ENCODE assay signal across 15 cellular contexts in the genomic region with DNA sequence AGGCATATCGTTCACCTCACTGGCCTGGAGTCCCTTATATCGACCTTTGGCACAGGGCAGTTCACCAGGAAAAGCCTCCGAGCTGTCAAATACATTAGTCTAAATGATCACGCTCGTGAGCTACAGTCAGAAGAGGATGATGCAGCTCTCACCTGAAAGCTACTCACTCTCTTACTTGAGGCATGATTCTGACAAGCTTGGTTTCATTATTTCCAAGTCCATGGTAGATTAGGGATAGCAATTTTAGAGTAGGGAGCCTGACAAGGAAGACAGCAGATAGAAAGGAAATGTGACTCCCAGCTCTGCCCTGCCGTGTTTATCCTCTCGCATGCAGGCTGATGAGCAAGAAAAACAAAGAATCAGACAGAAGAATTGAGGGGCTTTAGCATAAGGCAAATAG.
"Had no signal": no experiment of that assay in that cellular context is flagged by ENCODE, and none has a peak within 500 bp of the region (broad histone marks: within the 10 kb centered on the region; RNA-seq: fewer than 3 reads in every experiment).

No MANE protein-coding gene starts in this region.

- H3K36me3 Mint-ChIP-seq: activated CD4-positive, alpha-beta memory T cell treated with anti-CD3 and anti-CD28 coated beads for 36 hours; activated CD8-positive, alpha-beta memory T cell treated with anti-CD3 and anti-CD28 coated beads, Interleukin-2, amount 10 ng/mL, durations not matched to agents 7 days and 5 days; activated naive CD4-positive, alpha-beta T cell treated with anti-CD3 and anti-CD28 coated beads, Interleukin-2, amount 10 ng/mL, durations not matched to agents 7 days and 5 days; stimulated activated memory B cell treated with anti-CD40 and anti-IgM and Interleukin-4, amounts not matched to agents 10 μg/mL and 1 μg/mL and 100 μg/mL, for 72 hours; T-cell had no signal

- H3K9me3 Mint-ChIP-seq: activated CD4-positive, alpha-beta memory T cell treated with anti-CD3 and anti-CD28 coated beads for 36 hours; activated naive CD4-positive, alpha-beta T cell treated with anti-CD3 and anti-CD28 coated beads, Interleukin-2, amount 10 ng/mL, durations not matched to agents 7 days and 5 days; stimulated activated memory B cell treated with anti-CD40 and anti-IgM and Interleukin-4, amounts not matched to agents 10 μg/mL and 1 μg/mL and 100 μg/mL, for 72 hours; T-cell had no signal

- H3K4me3 Mint-ChIP-seq: activated CD4-positive, alpha-beta memory T cell treated with anti-CD3 and anti-CD28 coated beads for 36 hours; activated CD8-positive, alpha-beta memory T cell treated with anti-CD3 and anti-CD28 coated beads, Interleukin-2, amount 10 ng/mL, durations not matched to agents 7 days and 5 days; activated naive CD4-positive, alpha-beta T cell treated with anti-CD3 and anti-CD28 coated beads, Interleukin-2, amount 10 ng/mL, durations not matched to agents 7 days and 5 days; stimulated activated memory B cell treated with anti-CD40 and anti-IgM and Interleukin-4, amounts not matched to agents 10 μg/mL and 1 μg/mL and 100 μg/mL, for 72 hours; T-cell had no signal

- H3K4me1 ChIP-seq: colonic mucosa, pancreas, tibial artery had no signal

- H3K27ac Mint-ChIP-seq: activated CD4-positive, alpha-beta memory T cell treated with anti-CD3 and anti-CD28 coated beads for 36 hours; activated CD8-positive, alpha-beta memory T cell treated with anti-CD3 and anti-CD28 coated beads, Interleukin-2, amount 10 ng/mL, durations not matched to agents 7 days and 5 days; activated naive CD4-positive, alpha-beta T cell treated with anti-CD3 and anti-CD28 coated beads, Interleukin-2, amount 10 ng/mL, durations not matched to agents 7 days and 5 days; stimulated activated memory B cell treated with anti-CD40 and anti-IgM and Interleukin-4, amounts not matched to agents 10 μg/mL and 1 μg/mL and 100 μg/mL, for 72 hours; T-cell had no signal

- H3K4me1 Mint-ChIP-seq: activated CD8-positive, alpha-beta memory T cell treated with anti-CD3 and anti-CD28 coated beads, Interleukin-2, amount 10 ng/mL, durations not matched to agents 7 days and 5 days; activated naive CD4-positive, alpha-beta T cell treated with anti-CD3 and anti-CD28 coated beads, Interleukin-2, amount 10 ng/mL, durations not matched to agents 7 days and 5 days; stimulated activated memory B cell treated with anti-CD40 and anti-IgM and Interleukin-4, amounts not matched to agents 10 μg/mL and 1 μg/mL and 100 μg/mL, for 72 hours; T-cell had no signal

- ATAC-seq: activated CD8-positive, alpha-beta memory T cell treated with anti-CD3 and anti-CD28 coated beads, Interleukin-2, amount 10 ng/mL, durations not matched to agents 7 days and 5 days; pancreas; stimulated activated memory B cell treated with anti-CD40 and anti-IgM and Interleukin-4, amounts not matched to agents 10 μg/mL and 1 μg/mL and 100 μg/mL, for 72 hours; T-cell had no signal

- H3K9me3 ChIP-seq: colonic mucosa, pancreas, tibial artery had no signal

- H3K4me3 ChIP-seq: colonic mucosa, pancreas, tibial artery had no signal

- H3K27me3 ChIP-seq: colonic mucosa, pancreas, tibial artery had no signal

- DNase-seq: activated CD4-positive, alpha-beta memory T cell treated with anti-CD3 and anti-CD28 coated beads for 36 hours; activated CD4-positive, alpha-beta T cell treated with anti-CD3 and anti-CD28 coated beads for 1 hour; activated CD8-positive, alpha-beta memory T cell treated with anti-CD3 and anti-CD28 coated beads, Interleukin-2, amount 10 ng/mL, durations not matched to agents 7 days and 5 days; activated naive CD4-positive, alpha-beta T cell treated with anti-CD3 and anti-CD28 coated beads, Interleukin-2, amount 10 ng/mL, durations not matched to agents 7 days and 5 days; activated T-cell treated with anti-CD3 and anti-CD28 coated beads, Interleukin-2, amount 50 U/mL, for 1 hour; caudate nucleus; colonic mucosa; foreskin fibroblast; glutamatergic neuron; pancreas; stimulated activated CD4-positive, alpha-beta T cell treated with anti-CD3 and anti-CD28 coated beads, Interleukin-2, amount 100 ng/mL, for 48 hours; T-cell; T-helper 9 cell; tibial artery had no signal

- H3K36me3 ChIP-seq: colonic mucosa, pancreas, tibial artery had no signal

- H3K27ac ChIP-seq: colonic mucosa, pancreas, tibial artery had no signal
